2 cellular contexts compared by ENCODE assay signal in genomic region chr18:62738638-62739037, GRCh38.
TF ChIP-seq lines count a peak whose summit lies in the region.

No MANE protein-coding gene starts in this region.

TF ChIP-seq in GM23338, 12 proteins besides CTCF, POLR2A, EP300 and RAD21 (continued from another document):
- TF ChIP-seq STAT1 (IDR thresholded peaks at IDR 0.05; ENCODE audit: unreplicated experiment) = no peak
- no peak for TF ChIP-seq NANOG (IDR thresholded peaks at IDR 0.05; ENCODE audit: borderline replicate concordance)
- TF ChIP-seq REST (IDR thresholded peaks at IDR 0.05; ENCODE audit: unreplicated experiment) = no peak
- TF ChIP-seq ZNF331 (CRISPR knock-in tag; IDR thresholded peaks at IDR 0.05; ENCODE audit: low read depth) = no peak
- no peak for TF ChIP-seq CREB1 (CRISPR knock-in tag; IDR thresholded peaks at IDR 0.05; ENCODE audit: low read depth)
- TF ChIP-seq ETS1 (IDR thresholded peaks at IDR 0.05) = no peak
- no peak for TF ChIP-seq EZH2 (IDR thresholded peaks at IDR 0.05; ENCODE audit: low read depth, unreplicated experiment)
- TF ChIP-seq, protein P1, sequence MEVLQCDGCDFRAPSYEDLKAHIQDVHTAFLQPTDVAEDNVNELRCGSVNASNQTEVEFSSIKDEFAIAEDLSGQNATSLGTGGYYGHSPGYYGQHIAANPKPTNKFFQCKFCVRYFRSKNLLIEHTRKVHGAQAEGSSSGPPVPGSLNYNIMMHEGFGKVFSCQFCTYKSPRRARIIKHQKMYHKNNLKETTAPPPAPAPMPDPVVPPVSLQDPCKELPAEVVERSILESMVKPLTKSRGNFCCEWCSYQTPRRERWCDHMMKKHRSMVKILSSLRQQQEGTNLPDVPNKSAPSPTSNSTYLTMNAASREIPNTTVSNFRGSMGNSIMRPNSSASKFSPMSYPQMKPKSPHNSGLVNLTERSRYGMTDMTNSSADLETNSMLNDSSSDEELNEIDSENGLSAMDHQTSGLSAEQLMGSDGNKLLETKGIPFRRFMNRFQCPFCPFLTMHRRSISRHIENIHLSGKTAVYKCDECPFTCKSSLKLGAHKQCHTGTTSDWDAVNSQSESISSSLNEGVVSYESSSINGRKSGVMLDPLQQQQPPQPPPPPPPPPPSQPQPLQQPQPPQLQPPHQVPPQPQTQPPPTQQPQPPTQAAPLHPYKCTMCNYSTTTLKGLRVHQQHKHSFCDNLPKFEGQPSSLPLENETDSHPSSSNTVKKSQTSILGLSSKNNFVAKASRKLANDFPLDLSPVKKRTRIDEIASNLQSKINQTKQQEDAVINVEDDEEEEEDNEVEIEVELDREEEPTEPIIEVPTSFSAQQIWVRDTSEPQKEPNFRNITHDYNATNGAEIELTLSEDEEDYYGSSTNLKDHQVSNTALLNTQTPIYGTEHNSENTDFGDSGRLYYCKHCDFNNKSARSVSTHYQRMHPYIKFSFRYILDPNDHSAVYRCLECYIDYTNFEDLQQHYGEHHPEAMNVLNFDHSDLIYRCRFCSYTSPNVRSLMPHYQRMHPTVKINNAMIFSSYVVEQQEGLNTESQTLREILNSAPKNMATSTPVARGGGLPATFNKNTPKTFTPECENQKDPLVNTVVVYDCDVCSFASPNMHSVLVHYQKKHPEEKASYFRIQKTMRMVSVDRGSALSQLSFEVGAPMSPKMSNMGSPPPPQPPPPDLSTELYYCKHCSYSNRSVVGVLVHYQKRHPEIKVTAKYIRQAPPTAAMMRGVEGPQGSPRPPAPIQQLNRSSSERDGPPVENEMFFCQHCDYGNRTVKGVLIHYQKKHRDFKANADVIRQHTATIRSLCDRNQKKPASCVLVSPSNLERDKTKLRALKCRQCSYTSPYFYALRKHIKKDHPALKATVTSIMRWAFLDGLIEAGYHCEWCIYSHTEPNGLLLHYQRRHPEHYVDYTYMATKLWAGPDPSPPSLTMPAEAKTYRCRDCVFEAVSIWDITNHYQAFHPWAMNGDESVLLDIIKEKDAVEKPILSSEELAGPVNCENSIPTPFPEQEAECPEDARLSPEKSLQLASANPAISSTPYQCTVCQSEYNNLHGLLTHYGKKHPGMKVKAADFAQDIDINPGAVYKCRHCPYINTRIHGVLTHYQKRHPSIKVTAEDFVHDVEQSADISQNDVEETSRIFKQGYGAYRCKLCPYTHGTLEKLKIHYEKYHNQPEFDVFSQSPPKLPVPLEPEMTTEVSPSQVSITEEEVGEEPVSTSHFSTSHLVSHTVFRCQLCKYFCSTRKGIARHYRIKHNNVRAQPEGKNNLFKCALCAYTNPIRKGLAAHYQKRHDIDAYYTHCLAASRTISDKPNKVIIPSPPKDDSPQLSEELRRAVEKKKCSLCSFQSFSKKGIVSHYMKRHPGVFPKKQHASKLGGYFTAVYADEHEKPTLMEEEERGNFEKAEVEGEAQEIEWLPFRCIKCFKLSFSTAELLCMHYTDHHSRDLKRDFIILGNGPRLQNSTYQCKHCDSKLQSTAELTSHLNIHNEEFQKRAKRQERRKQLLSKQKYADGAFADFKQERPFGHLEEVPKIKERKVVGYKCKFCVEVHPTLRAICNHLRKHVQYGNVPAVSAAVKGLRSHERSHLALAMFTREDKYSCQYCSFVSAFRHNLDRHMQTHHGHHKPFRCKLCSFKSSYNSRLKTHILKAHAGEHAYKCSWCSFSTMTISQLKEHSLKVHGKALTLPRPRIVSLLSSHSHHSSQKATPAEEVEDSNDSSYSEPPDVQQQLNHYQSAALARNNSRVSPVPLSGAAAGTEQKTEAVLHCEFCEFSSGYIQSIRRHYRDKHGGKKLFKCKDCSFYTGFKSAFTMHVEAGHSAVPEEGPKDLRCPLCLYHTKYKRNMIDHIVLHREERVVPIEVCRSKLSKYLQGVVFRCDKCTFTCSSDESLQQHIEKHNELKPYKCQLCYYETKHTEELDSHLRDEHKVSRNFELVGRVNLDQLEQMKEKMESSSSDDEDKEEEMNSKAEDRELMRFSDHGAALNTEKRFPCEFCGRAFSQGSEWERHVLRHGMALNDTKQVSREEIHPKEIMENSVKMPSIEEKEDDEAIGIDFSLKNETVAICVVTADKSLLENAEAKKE (CRISPR knock-in tag; IDR thresholded peaks at IDR 0.05) = no peak
- no peak for TF ChIP-seq JUNB (IDR thresholded peaks at IDR 0.05; ENCODE audit: unreplicated experiment)
- no peak for TF ChIP-seq EZH2phosphoT487 (IDR thresholded peaks at IDR 0.05; ENCODE audit: unreplicated experiment)

TF ChIP-seq in K562, 482 proteins besides CTCF, POLR2A, EP300 and RAD21 (continued from another document):
- TF ChIP-seq, protein P2, sequence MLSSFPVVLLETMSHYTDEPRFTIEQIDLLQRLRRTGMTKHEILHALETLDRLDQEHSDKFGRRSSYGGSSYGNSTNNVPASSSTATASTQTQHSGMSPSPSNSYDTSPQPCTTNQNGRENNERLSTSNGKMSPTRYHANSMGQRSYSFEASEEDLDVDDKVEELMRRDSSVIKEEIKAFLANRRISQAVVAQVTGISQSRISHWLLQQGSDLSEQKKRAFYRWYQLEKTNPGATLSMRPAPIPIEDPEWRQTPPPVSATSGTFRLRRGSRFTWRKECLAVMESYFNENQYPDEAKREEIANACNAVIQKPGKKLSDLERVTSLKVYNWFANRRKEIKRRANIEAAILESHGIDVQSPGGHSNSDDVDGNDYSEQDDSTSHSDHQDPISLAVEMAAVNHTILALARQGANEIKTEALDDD (IDR thresholded peaks at IDR 0.05) = peak; percentile 34; the same call in 1 of the 2 replicates
TF ChIP-seq in K562: peak in this region for 1.
